8 cellular contexts compared by ENCODE assay signal in the genomic region with DNA sequence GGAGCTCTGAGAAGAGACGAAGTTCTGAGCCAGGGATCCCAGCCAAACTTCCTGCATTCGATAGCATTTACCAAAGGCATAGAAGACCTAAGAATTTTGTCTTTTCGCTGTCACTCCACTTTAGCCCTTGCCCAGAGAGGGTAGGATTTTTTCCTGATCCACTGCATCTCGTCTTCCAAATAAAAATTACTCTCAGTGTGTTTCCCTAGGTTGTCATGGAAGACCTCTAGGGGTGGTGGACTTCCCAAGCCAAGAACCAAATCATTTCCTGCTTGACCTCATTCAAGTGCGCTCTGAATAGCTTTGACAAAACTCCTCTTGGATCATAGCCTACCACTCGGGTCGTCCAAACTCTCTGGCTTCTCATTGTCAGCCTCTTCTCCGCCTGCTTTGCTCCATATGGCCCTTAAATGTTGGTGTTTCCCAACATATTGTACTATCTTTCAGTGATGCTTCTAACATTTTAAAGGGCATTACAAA. TPM values are rescaled to one million over a fixed set of nuclear protein-coding genes. Genes with fewer than 3 reads are reported as not detected.
DNase-seq lines count a peak whose midpoint lies in the region; ATAC-seq and TF ChIP-seq lines count a peak whose summit lies in the region.

No MANE protein-coding gene starts in this region.

- in situ Hi-C loops in Panc1 (cut with HindIII; ENCODE audit: low pct_unique_long_range_greater_than_20kb, low sequenced_read_pairs) (no loop called here), GM13977 (cut with MboI; ENCODE audit: low pct_unique_long_range_greater_than_20kb, low sequenced_read_pairs, unreplicated experiment) (loop anchor here (10.0 kb wide), 1 partner anchor 305 kb away; no protein-coding TSS in a partner anchor)

- peaks cover 20% of the 10 kb centered on the region for H4K20me1 ChIP-seq in osteoblast (ENCODE audit: insufficient read depth, low read length)

- no peak for DNase-seq in Panc1 (ENCODE audit: low read depth, low spot score)
- DNase-seq in esophagus muscularis mucosa (ENCODE audit: extremely low spot score) = no peak
- DNase-seq in osteoblast (ENCODE audit: insufficient read length, low spot score, missing footprints) = peak; percentile 58
- DNase-seq in NCI-H82 (lab: John Stamatoyannopoulos, UW) = no peak
- no peak for DNase-seq in amniotic stem cell (lab: John Stamatoyannopoulos, UW)
- no peak for DNase-seq in GM13977 (ENCODE audit: low spot score)

- CTCF ChIA-PET in Panc1 (lab: Charles Lee) = interaction anchor here (0.9 to 3.7 kb wide), 8 partner anchors 14 to 315 kb away, joined by 3 to 36 read pairs (median 5); a partner anchor contains a TSS

- H2AFZ ChIP-seq in osteoblast (ENCODE audit: low read length) = peak overlapping the region; percentile 56

- no peak for TF ChIP-seq EP300 in esophagus muscularis mucosa (IDR thresholded peaks at IDR 0.05)

- BruUV-seq in Panc1 (replicated peaks; lab: Mats Ljungman, UMichigan) = no TSS peak

- POLR2A ChIA-PET in Panc1 (lab: Charles Lee) = interaction anchor here (0.7 to 2.4 kb wide), 2 partner anchors 8 to 17 kb away, joined by 3 to 11 read pairs; a partner anchor contains a TSS

- ATAC-seq in Panc1 (peak; percentile 8), HG03196 (IDR thresholded peaks at IDR 0.05; ENCODE audit: unreplicated experiment) (no peak)

- TF ChIP-seq CTCF in Panc1 (IDR thresholded peaks at IDR 0.05) = no peak; the same call in 1 of the 2 replicates
- peak in 1 of 3 experiments; percentile 3 for TF ChIP-seq CTCF in esophagus muscularis mucosa (IDR thresholded peaks at IDR 0.05)
- no peak for TF ChIP-seq CTCF in osteoblast (IDR thresholded peaks at IDR 0.05; ENCODE audit: extremely low read depth, low read depth, low read length)
- TF ChIP-seq CTCF in GM13977 (IDR thresholded peaks at IDR 0.05; ENCODE audit: extremely low read depth, insufficient read depth, missing control alignments) = no peak

- H3K79me2 ChIP-seq in osteoblast (ENCODE audit: insufficient read depth, low read length) = peaks cover 32% of the 10 kb centered on the region

- H3K4me3 ChIP-seq in GM08714 (ENCODE audit: low read length) (peak overlapping the region; percentile 4; the same call in 1 of the 2 replicates), Panc1 (ENCODE audit: low read depth in 2 of 2, low read length in 2 of 2) (peak overlapping the region; percentile 69 to 83), esophagus muscularis mucosa (peak overlapping the region; percentile 73 to 96 (median 82)), osteoblast (ENCODE audit: insufficient read depth, low read length) (peak overlapping the region; percentile 89)

- no peak for TF ChIP-seq POLR2A in esophagus muscularis mucosa (IDR thresholded peaks at IDR 0.05; ENCODE audit: low read depth)

- peak overlapping the region; percentile 91 for H3K4me2 ChIP-seq in osteoblast (ENCODE audit: insufficient read depth, low read length)

- 19% methylated on average over 8 of the region's 8 CpGs for WGBS in esophagus muscularis mucosa

- H3K9me3 ChIP-seq in Panc1 (ENCODE audit: control insufficient read depth, insufficient read depth, low read depth, low read length) = peaks cover 22% of the 10 kb centered on the region; the same call in 1 of the 2 replicates
- H3K9me3 ChIP-seq in esophagus muscularis mucosa = no peaks in the 10 kb centered on the region
- H3K9me3 ChIP-seq in osteoblast (ENCODE audit: low read depth, low read length) = no peaks in the 10 kb centered on the region

- H3K4me1 ChIP-seq in Panc1 (ENCODE audit: control insufficient read depth, insufficient read depth, low read length) = peaks cover 21% of the 10 kb centered on the region
- peaks cover 19 to 46% (median 43%) of the 10 kb centered on the region in 4 donors for H3K4me1 ChIP-seq in esophagus muscularis mucosa
- H3K4me1 ChIP-seq in osteoblast (ENCODE audit: insufficient read depth, low read length) = peaks cover 39% of the 10 kb centered on the region

- H3K36me3 ChIP-seq in Panc1 (ENCODE audit: control insufficient read depth, insufficient read depth, low read length) = peaks cover 25% of the 10 kb centered on the region
- peaks cover 0 to 33% (median 13%) of the 10 kb centered on the region in 4 donors for H3K36me3 ChIP-seq in esophagus muscularis mucosa
- peaks cover 14% of the 10 kb centered on the region for H3K36me3 ChIP-seq in osteoblast (ENCODE audit: insufficient read depth, low read length)

- H3K27me3 ChIP-seq in Panc1 (ENCODE audit: control insufficient read depth, insufficient read depth, low read length) (no peaks in the 10 kb centered on the region), esophagus muscularis mucosa (no peaks in the 10 kb centered on the region), osteoblast (ENCODE audit: insufficient read depth, low read length) (no peaks in the 10 kb centered on the region)

- H3K27ac ChIP-seq in Panc1 (ENCODE audit: low read length) (peak overlapping the region; percentile 86), esophagus muscularis mucosa (replicated peaks in 1 of 4) (peak overlapping the region; percentile 71 to 91 (median 85)), osteoblast (ENCODE audit: low read depth, low read length) (peak overlapping the region; percentile 82)

- intact Hi-C loops in Panc1 (cut with micrococcal nuclease; ENCODE audit: unreplicated experiment) = loop anchor here (1.0 kb wide), 1 partner anchor 151 kb away; no protein-coding TSS in a partner anchor
- intact Hi-C loops in esophagus muscularis mucosa (cut with DNase I) = loop anchor here (5.0 kb wide), 2 partner anchors 63 to 318 kb away; no protein-coding TSS in a partner anchor

RNA-seq across cellular contexts. Expression of a gene that starts 0.4 kb away (rescaled TPM):
- total RNA-seq in Panc1 (2021; ENCODE audit: unreplicated experiment) (51.6 TPM), esophagus muscularis mucosa (10 to 100 TPM; 11.2 to 22.4 (median 15.4) TPM), osteoblast (11.2 and 13.0 TPM in 2 replicates)
- polyA plus RNA-seq in Panc1 (2012; ENCODE audit: insufficient read length) = 44.0 TPM

RNA-seq across cellular contexts. Expression of a gene that starts 16.5 kb away (rescaled TPM):
- total RNA-seq in Panc1 (2021; ENCODE audit: unreplicated experiment) (69.9 TPM), esophagus muscularis mucosa (10 to 100 TPM in 2 of 4 donors, 1 to 10 TPM in 2; 8.7 to 15.1 (median 10.8) TPM), osteoblast (30.4 and 35.7 TPM in 2 replicates)
- 32.8 TPM for polyA plus RNA-seq in Panc1 (2012; ENCODE audit: insufficient read length)

RNA-seq across cellular contexts. Expression of a gene that starts 59.1 kb away (rescaled TPM):
- total RNA-seq in Panc1 (2021; ENCODE audit: unreplicated experiment) (18.2 TPM), esophagus muscularis mucosa (100 to 1,000 TPM in 2 of 4 donors, 10 to 100 TPM in 2; 75.5 to 119 (median 99.3) TPM), osteoblast (13.0 and 13.8 TPM in 2 replicates)
- polyA plus RNA-seq in Panc1 (2012; ENCODE audit: insufficient read length) = 2.9 TPM

Comparison
In these comparisons a context has a peak if more than half of its experiments do, and no peak if none do; other contexts are left out.
1. H3K4me3 ChIP-seq: peak in every context shown above with its lines; median percentile 89 in osteoblast; 82 in esophagus muscularis mucosa; 76 in Panc1; 4 in GM08714.